14 cellular contexts compared by ENCODE assay signal in the genomic region with DNA sequence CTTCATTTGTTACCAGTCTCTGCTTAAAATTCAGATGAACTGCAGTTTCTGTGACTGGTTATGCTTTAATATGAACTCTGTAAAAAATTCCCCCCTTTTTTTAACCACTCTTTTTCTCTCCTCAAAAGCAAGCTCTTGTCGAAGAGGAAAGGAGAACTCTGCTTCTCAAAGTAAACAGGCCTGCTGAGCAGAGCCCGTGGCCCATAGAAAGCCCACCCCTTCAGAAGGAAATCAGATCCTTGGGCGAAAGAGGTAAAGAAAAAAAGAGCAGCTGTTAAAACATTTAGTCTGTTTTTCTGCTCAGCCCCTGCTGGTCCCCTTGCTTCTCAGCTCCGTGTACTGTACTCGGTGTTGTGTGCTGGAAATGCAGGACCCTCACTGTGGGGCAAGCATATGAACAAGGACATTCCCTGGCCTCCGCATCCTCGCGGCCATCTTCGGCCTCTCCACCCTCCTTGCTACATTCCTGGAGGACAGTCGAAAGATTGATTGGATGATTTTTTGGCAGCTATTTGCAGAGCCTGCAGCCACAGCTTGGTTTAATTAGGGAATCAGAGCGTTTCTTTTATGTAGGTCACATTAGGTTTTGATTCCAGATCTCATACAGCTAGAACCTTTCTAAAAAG.
DNase-seq lines count a peak whose midpoint lies in the region; ATAC-seq and TF ChIP-seq lines count a peak whose summit lies in the region.
"Had no signal": no experiment of that assay in that cellular context is flagged by ENCODE, and none has a peak within 500 bp of the region (broad histone marks: within the 10 kb centered on the region; RNA-seq: fewer than 3 reads in every experiment).

No MANE protein-coding gene starts in this region.

- 52 to 69% methylated on average over 11 of the region's 11 CpGs for whole genome bisulfite sequencing in body of pancreas, 2 donors

- H3K4me1 ChIP-seq in body of pancreas = peaks cover 18% of the 10 kb centered on the region
- H3K4me1 ChIP-seq: A549, colonic mucosa had no signal

- no peak overlapping the region for H3K4me3 ChIP-seq in body of pancreas
- H3K4me3 ChIP-seq: A549, colonic mucosa had no signal

- H3K9me3 ChIP-seq in body of pancreas = no peaks in the 10 kb centered on the region
- H3K9me3 ChIP-seq: A549, colonic mucosa had no signal

- ATAC-seq in body of pancreas = peak; percentile 25
- ATAC-seq in GM21723 (IDR thresholded peaks at IDR 0.05; ENCODE audit: unreplicated experiment) = no peak
- ATAC-seq: A549 had no signal

- intact Hi-C loops in body of pancreas (cut with DNase I) = no loop called here

- no peaks in the 10 kb centered on the region for H3K27me3 ChIP-seq in body of pancreas
- H3K27me3 ChIP-seq: colonic mucosa had no signal

- DNase-seq in NCI-H1694 treated with DMSO at 0.1 percent for 48 hours (lab: John Stamatoyannopoulos, UW) = peak; percentile 68
- no peak for DNase-seq in NCI-H1694 (lab: John Stamatoyannopoulos, UW)
- peak in 3 of 4 donors; percentile 7 to 12 (median 11) for DNase-seq in body of pancreas
- peak; percentile 61 for DNase-seq in islet precursor cell
- DNase-seq in ureter (ENCODE audit: low spot score) = peak; percentile 45
- no peak for DNase-seq in SW480 (ENCODE audit: low spot score)
- no peak for DNase-seq in NCI-H524 treated with DMSO at 0.1 percent for 48 hours (lab: John Stamatoyannopoulos, UW)
- DNase-seq: activated CD8-positive, alpha-beta memory T cell treated with anti-CD3 and anti-CD28 coated beads for 24 hours; colonic mucosa; RPMI8226; stimulated activated CD4-positive, alpha-beta T cell treated with anti-CD3 and anti-CD28 coated beads, Interleukin-4, amount 100 ng/mL, for 24 hours had no signal

- H3K27ac ChIP-seq in body of pancreas = peak overlapping the region in 2 of 4 donors; percentile 18 to 35
- H3K27ac ChIP-seq: A549, colonic mucosa, KMS-11 had no signal

- no peak for TF ChIP-seq POLR2A in body of pancreas (IDR thresholded peaks at IDR 0.05)

- no peaks in the 10 kb centered on the region for H3K36me3 ChIP-seq in body of pancreas (replicated peaks in 1 of 2; ENCODE audit: insufficient read depth in 1 of 2, low read depth in 2 of 2)
- H3K36me3 ChIP-seq: colonic mucosa had no signal

- TF ChIP-seq CTCF in body of pancreas (IDR thresholded peaks at IDR 0.05) = no peak

Comparison
In these comparisons a context has a peak if more than half of its experiments do, and no peak if none do; other contexts are left out.
1. DNase-seq: peak in NCI-H1694 treated with DMSO at 0.1 percent for 48 hours (single experiment), body of pancreas (3 of 4), islet precursor cell (single experiment) and ureter (single experiment); none in NCI-H1694 (single experiment), SW480 (single experiment) and NCI-H524 treated with DMSO at 0.1 percent for 48 hours (single experiment).